In genomic region chr16:7366041-7366440, GRCh38 we compare ENCODE assay signal across 16 cellular contexts. TPM values are rescaled to one million over a fixed set of nuclear protein-coding genes. Genes with fewer than 3 reads are reported as not detected.
DNase-seq lines count a peak whose midpoint lies in the region; ATAC-seq and TF ChIP-seq lines count a peak whose summit lies in the region.
"Had no signal": no experiment of that assay in that cellular context is flagged by ENCODE, and none has a peak within 500 bp of the region (broad histone marks: within the 10 kb centered on the region; RNA-seq: fewer than 3 reads in every experiment).

No MANE protein-coding gene starts in this region.

- peaks cover 73% of the 10 kb centered on the region for H3K4me1 ChIP-seq in left ventricle myocardium inferior
- peaks cover 56 to 80% of the 10 kb centered on the region in 2 donors for H3K4me1 ChIP-seq in gastrocnemius medialis
- H3K4me1 ChIP-seq: Caco-2, HAP-1 had no signal

- peak; percentile 63 to 77 for ATAC-seq in gastrocnemius medialis
- ATAC-seq in GM21390 (IDR thresholded peaks at IDR 0.05; ENCODE audit: unreplicated experiment), result no peak
- ATAC-seq: HepG2 had no signal

- TF ChIP-seq POLR2A in gastrocnemius medialis (IDR thresholded peaks at IDR 0.05), result no peak

- in situ Hi-C loops in G401 (cut with HindIII; ENCODE audit: low sequenced_read_pairs) (no loop called here), gastrocnemius medialis (cut with MboI; ENCODE audit: low sequenced_read_pairs in 4 of 4) (no loop called here)

- H3K27ac ChIP-seq in left ventricle myocardium inferior (replicated peaks), result peak overlapping the region; percentile 78
- peak overlapping the region; percentile 76 to 92 (median 82) for H3K27ac ChIP-seq in gastrocnemius medialis
- H3K27ac ChIP-seq: BLaER1 had no signal

- H3K9me3 ChIP-seq in left ventricle myocardium inferior (replicated peaks), result no peaks in the 10 kb centered on the region
- H3K9me3 ChIP-seq in gastrocnemius medialis, result no peaks in the 10 kb centered on the region
- H3K9me3 ChIP-seq: BLaER1, Caco-2, HAP-1 had no signal

- H3K27me3 ChIP-seq in left ventricle myocardium inferior (ENCODE audit: low read depth), result no peaks in the 10 kb centered on the region
- H3K27me3 ChIP-seq in gastrocnemius medialis, result no peaks in the 10 kb centered on the region
- H3K27me3 ChIP-seq: BLaER1 had no signal

- DNase-seq in G401 (ENCODE audit: low spot score) (peak; percentile 85), cerebellum (ENCODE audit: low spot score) (peak; percentile 67), left ventricle myocardium inferior (no peak), gastrocnemius medialis (peak; percentile 47 to 68), KG1 (lab: John Stamatoyannopoulos, UW) (no peak), NCI-H2227 (lab: John Stamatoyannopoulos, UW; ENCODE audit: unreplicated experiment) (no peak)
- DNase-seq: 8988T; AML-193; Caco-2; CD8-positive, alpha-beta memory T cell; DND-41; GF-D8 had no signal

- intact Hi-C loops in left ventricle myocardium inferior (cut with micrococcal nuclease), result no loop called here
- intact Hi-C loops in gastrocnemius medialis (cut with DNase I; ENCODE audit: low total_unique reads), result no loop called here

- no peaks in the 10 kb centered on the region for H3K36me3 ChIP-seq in left ventricle myocardium inferior
- H3K36me3 ChIP-seq in gastrocnemius medialis, result no peaks in the 10 kb centered on the region
- H3K36me3 ChIP-seq: BLaER1, HAP-1 had no signal

- TF ChIP-seq CTCF in left ventricle myocardium inferior (IDR thresholded peaks at IDR 0.05; ENCODE audit: borderline replicate concordance) (peak; percentile 9), gastrocnemius medialis (IDR thresholded peaks at IDR 0.05 in 4 of 5, conservative IDR thresholded peaks at IDR 0.05 in 1 of 5) (no peak)

- H3K4me3 ChIP-seq in left ventricle myocardium inferior (no peak overlapping the region), gastrocnemius medialis (no peak overlapping the region)
- H3K4me3 ChIP-seq: BLaER1, HAP-1 had no signal

RNA-seq across cellular contexts. Expression of gene RBFOX1, which starts 33.4 kb away (rescaled TPM):
- not detected in 2 replicates for total RNA-seq in G401 (2014; rRNA removed; shearing (Covaris generic))
- total RNA-seq in cerebellum (27.6 TPM), left ventricle myocardium inferior (71.8 TPM), gastrocnemius medialis (10 to 100 TPM; 42.5 to 98.8 (median 58.6) TPM)
- total RNA-seq: CD8-positive, alpha-beta memory T cell; HepG2 had no signal

Comparison
In these comparisons a context has a peak if more than half of its experiments do, and no peak if none do; other contexts are left out.
1. DNase-seq: peak in G401 (single experiment), cerebellum (single experiment) and gastrocnemius medialis (2 of 2); none in left ventricle myocardium inferior (single experiment), KG1 (single experiment) and NCI-H2227 (single experiment).
2. RNA of gene RBFOX1, which starts 33.4 kb away (total RNA-seq): 71.8 TPM in left ventricle myocardium inferior (single experiment), 42.5 to 98.8 TPM in gastrocnemius medialis and 27.6 TPM in cerebellum (single experiment); not detected in G401; every median in the first group is over 10 times any median in the second.